In the genomic region with DNA sequence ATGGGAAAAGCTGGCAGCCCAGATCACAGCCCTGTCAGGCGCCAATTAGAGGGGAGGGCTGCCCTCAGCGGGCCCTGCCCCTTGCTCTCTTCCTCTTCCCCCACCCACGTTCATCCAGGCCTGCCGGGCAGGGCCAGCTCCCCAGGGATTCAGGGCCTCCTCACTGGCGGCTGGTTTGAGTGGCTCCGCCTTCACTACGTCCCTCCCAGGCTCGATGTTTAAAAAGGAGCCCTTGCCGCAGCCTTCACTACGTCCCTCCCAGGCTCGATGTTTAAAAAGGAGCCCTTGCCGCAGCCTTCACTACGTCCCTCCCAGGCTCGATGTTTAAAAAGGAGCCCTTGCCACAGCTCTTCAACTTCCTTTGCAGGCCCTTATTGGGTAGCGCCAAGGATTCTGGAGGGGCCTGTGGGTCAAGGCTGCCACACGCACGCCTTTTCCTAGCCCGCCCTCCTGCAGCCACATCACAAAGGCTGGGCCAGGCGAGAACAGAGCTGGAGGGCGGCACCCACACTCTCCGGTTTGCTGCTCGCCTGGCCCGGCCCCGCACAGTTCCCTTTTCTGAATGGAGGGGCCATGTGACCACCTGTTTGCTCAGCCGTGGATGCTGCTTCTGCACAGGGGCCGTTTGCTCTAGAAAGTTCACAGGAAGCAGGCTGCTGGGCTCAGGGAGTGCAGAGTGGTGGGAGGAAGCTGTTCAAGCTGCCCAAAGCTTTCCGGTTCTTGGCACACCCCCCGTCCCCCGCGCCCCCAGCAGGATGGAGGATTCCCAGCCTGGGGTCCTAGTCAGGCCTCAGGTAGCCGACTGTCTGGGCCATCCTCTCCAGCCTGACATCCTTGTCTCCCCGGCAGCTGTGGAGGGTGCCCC, we compare ENCODE assay signal across 2 cellular contexts.
TF ChIP-seq lines count a peak whose summit lies in the region.

No MANE protein-coding gene starts in this region.

TF ChIP-seq in WTC11, 78 proteins besides CTCF, POLR2A, EP300 and RAD21 (continued from another document and continues in another):
- TF ChIP-seq, protein P1, sequence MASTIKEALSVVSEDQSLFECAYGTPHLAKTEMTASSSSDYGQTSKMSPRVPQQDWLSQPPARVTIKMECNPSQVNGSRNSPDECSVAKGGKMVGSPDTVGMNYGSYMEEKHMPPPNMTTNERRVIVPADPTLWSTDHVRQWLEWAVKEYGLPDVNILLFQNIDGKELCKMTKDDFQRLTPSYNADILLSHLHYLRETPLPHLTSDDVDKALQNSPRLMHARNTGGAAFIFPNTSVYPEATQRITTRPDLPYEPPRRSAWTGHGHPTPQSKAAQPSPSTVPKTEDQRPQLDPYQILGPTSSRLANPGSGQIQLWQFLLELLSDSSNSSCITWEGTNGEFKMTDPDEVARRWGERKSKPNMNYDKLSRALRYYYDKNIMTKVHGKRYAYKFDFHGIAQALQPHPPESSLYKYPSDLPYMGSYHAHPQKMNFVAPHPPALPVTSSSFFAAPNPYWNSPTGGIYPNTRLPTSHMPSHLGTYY (CRISPR knock-in tag; IDR thresholded peaks at IDR 0.05), result no peak
- no peak for TF ChIP-seq ZNF219 (CRISPR knock-in tag; IDR thresholded peaks at IDR 0.05; ENCODE audit: borderline replicate concordance)
- TF ChIP-seq, protein P2, sequence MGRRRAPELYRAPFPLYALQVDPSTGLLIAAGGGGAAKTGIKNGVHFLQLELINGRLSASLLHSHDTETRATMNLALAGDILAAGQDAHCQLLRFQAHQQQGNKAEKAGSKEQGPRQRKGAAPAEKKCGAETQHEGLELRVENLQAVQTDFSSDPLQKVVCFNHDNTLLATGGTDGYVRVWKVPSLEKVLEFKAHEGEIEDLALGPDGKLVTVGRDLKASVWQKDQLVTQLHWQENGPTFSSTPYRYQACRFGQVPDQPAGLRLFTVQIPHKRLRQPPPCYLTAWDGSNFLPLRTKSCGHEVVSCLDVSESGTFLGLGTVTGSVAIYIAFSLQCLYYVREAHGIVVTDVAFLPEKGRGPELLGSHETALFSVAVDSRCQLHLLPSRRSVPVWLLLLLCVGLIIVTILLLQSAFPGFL (CRISPR knock-in tag; IDR thresholded peaks at IDR 0.05; ENCODE audit: borderline replicate concordance), result peak; percentile 83; the same call in 1 of the 2 replicates
- TF ChIP-seq MXD4 (CRISPR knock-in tag; IDR thresholded peaks at IDR 0.05; ENCODE audit: borderline replicate concordance), result no peak
- TF ChIP-seq ZNF138 (CRISPR knock-in tag; conservative IDR thresholded peaks at IDR 0.05), result peak; percentile 16; the same call in 1 of the 2 replicates
- TF ChIP-seq ELF4 (CRISPR knock-in tag; IDR thresholded peaks at IDR 0.05; ENCODE audit: low read depth), result no peak
- no peak for TF ChIP-seq ZNF423 (CRISPR knock-in tag; IDR thresholded peaks at IDR 0.05)
- peak; percentile 46; the same call in 1 of the 2 replicates for TF ChIP-seq TEAD1 (CRISPR knock-in tag; IDR thresholded peaks at IDR 0.05)
- TF ChIP-seq ESRRA (CRISPR knock-in tag; IDR thresholded peaks at IDR 0.05; ENCODE audit: borderline replicate concordance), result no peak
- TF ChIP-seq RORB (CRISPR knock-in tag; IDR thresholded peaks at IDR 0.05), result no peak
- TF ChIP-seq OVOL2 (CRISPR knock-in tag; IDR thresholded peaks at IDR 0.05; ENCODE audit: borderline replicate concordance), result no peak
- TF ChIP-seq SP1 (CRISPR knock-in tag; conservative IDR thresholded peaks at IDR 0.05), result no peak
- TF ChIP-seq, protein P3, sequence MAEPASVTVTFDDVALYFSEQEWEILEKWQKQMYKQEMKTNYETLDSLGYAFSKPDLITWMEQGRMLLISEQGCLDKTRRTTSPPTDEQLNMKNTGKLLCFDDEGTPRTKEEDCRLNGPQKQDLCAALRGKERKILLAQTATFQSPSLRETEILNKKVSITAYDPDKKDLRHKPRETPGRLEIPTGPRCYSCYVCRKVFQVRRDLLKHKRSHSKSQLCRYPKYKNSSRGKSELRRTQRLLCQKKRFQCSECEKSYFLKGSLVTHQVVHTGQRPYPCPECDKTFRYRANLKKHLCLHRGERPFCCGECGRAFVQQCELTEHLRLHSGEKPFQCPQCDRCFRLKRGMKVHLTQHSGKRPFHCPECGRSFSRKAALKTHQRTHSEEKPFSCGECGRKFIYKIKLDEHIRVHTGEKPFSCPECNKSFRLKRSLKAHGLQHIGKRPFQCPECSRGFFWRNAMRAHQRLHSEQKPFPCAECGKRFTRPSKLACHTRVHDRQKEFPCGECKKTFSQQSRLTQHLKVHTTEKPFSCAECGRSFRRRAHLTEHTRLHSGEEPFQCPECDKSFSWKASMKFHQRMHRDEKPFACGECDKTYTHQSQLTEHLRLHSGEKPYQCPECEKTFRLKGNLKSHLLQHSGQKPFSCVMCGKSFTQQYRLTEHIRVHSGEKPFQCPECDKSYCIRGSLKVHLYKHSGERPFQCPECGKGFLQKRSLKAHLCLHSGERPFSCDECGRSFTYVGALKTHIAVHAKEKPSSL (CRISPR knock-in tag; conservative IDR thresholded peaks at IDR 0.05), result no peak
- TF ChIP-seq, protein P4, sequence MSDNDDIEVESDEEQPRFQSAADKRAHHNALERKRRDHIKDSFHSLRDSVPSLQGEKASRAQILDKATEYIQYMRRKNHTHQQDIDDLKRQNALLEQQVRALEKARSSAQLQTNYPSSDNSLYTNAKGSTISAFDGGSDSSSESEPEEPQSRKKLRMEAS (CRISPR knock-in tag; IDR thresholded peaks at IDR 0.05), result peak; percentile 84
- TF ChIP-seq TP53 (CRISPR knock-in tag; IDR thresholded peaks at IDR 0.05), result 0 out of 2 replicates have a peak, but pooled peaks have one; percentile 20
- no peak for TF ChIP-seq FOXK1 (CRISPR knock-in tag; IDR thresholded peaks at IDR 0.05)
- peak; percentile 89 for TF ChIP-seq GABPB1 (CRISPR knock-in tag; IDR thresholded peaks at IDR 0.05)
- TF ChIP-seq, protein P5, sequence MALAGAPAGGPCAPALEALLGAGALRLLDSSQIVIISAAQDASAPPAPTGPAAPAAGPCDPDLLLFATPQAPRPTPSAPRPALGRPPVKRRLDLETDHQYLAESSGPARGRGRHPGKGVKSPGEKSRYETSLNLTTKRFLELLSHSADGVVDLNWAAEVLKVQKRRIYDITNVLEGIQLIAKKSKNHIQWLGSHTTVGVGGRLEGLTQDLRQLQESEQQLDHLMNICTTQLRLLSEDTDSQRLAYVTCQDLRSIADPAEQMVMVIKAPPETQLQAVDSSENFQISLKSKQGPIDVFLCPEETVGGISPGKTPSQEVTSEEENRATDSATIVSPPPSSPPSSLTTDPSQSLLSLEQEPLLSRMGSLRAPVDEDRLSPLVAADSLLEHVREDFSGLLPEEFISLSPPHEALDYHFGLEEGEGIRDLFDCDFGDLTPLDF (CRISPR knock-in tag; IDR thresholded peaks at IDR 0.05), result no peak
- TF ChIP-seq ZNF121 (CRISPR knock-in tag; IDR thresholded peaks at IDR 0.05), result no peak
- TF ChIP-seq, protein P6, sequence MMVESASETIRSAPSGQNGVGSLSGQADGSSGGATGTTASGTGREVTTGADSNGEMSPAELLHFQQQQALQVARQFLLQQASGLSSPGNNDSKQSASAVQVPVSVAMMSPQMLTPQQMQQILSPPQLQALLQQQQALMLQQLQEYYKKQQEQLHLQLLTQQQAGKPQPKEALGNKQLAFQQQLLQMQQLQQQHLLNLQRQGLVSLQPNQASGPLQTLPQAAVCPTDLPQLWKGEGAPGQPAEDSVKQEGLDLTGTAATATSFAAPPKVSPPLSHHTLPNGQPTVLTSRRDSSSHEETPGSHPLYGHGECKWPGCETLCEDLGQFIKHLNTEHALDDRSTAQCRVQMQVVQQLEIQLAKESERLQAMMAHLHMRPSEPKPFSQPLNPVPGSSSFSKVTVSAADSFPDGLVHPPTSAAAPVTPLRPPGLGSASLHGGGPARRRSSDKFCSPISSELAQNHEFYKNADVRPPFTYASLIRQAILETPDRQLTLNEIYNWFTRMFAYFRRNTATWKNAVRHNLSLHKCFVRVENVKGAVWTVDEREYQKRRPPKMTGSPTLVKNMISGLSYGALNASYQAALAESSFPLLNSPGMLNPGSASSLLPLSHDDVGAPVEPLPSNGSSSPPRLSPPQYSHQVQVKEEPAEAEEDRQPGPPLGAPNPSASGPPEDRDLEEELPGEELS (CRISPR knock-in tag; IDR thresholded peaks at IDR 0.05), result 0 out of 2 replicates have a peak, but pooled peaks have one; percentile 16

TF ChIP-seq in SK-N-SH treated with all-trans-retinoic acid at 6 μM for 48 hours, 23 proteins besides CTCF, POLR2A, EP300 and RAD21 (continued from another document):
- TF ChIP-seq, protein P7, sequence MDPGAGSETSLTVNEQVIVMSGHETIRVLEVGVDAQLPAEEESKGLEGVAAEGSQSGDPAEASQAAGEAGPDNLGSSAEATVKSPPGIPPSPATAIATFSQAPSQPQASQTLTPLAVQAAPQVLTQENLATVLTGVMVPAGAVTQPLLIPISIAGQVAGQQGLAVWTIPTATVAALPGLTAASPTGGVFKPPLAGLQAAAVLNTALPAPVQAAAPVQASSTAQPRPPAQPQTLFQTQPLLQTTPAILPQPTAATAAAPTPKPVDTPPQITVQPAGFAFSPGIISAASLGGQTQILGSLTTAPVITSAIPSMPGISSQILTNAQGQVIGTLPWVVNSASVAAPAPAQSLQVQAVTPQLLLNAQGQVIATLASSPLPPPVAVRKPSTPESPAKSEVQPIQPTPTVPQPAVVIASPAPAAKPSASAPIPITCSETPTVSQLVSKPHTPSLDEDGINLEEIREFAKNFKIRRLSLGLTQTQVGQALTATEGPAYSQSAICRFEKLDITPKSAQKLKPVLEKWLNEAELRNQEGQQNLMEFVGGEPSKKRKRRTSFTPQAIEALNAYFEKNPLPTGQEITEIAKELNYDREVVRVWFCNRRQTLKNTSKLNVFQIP (CRISPR knock-in tag; IDR thresholded peaks at IDR 0.05; ENCODE audit: borderline replicate concordance, low read depth), result no peak
- TF ChIP-seq, protein P8, sequence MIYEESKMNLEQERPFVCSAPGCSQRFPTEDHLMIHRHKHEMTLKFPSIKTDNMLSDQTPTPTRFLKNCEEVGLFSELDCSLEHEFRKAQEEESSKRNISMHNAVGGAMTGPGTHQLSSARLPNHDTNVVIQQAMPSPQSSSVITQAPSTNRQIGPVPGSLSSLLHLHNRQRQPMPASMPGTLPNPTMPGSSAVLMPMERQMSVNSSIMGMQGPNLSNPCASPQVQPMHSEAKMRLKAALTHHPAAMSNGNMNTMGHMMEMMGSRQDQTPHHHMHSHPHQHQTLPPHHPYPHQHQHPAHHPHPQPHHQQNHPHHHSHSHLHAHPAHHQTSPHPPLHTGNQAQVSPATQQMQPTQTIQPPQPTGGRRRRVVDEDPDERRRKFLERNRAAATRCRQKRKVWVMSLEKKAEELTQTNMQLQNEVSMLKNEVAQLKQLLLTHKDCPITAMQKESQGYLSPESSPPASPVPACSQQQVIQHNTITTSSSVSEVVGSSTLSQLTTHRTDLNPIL (CRISPR knock-in tag; IDR thresholded peaks at IDR 0.05; ENCODE audit: low read depth), result no peak
- TF ChIP-seq CSDC2 (CRISPR knock-in tag; IDR thresholded peaks at IDR 0.05) (no peak), ZNF8 (CRISPR knock-in tag; IDR thresholded peaks at IDR 0.05) (no peak), ZFP3 (CRISPR knock-in tag; IDR thresholded peaks at IDR 0.05) (no peak), RARB (CRISPR knock-in tag; IDR thresholded peaks at IDR 0.05) (no peak)
